1 cellular context compared by ENCODE assay signal in genomic region chr11:1469911-1470680, GRCh38.
TF ChIP-seq lines count a peak whose summit lies in the region.

No MANE protein-coding gene starts in this region.

TF ChIP-seq in GM23338, 12 proteins besides CTCF, POLR2A, EP300 and RAD21 (continued from another document):
- no peak for TF ChIP-seq CREB1 (CRISPR knock-in tag; IDR thresholded peaks at IDR 0.05; ENCODE audit: low read depth)
- no peak for TF ChIP-seq ETS1 (IDR thresholded peaks at IDR 0.05)
- no peak for TF ChIP-seq ZNF462 (CRISPR knock-in tag; IDR thresholded peaks at IDR 0.05)
- no peak for TF ChIP-seq EZH2 (IDR thresholded peaks at IDR 0.05; ENCODE audit: low read depth, unreplicated experiment)
- no peak for TF ChIP-seq NANOG (IDR thresholded peaks at IDR 0.05; ENCODE audit: borderline replicate concordance)
- TF ChIP-seq ZNF114 (CRISPR knock-in tag; IDR thresholded peaks at IDR 0.05) = no peak
- no peak for TF ChIP-seq STAT1 (IDR thresholded peaks at IDR 0.05; ENCODE audit: unreplicated experiment)
